ENCODE assay signal across 5 cellular contexts in the genomic region with DNA sequence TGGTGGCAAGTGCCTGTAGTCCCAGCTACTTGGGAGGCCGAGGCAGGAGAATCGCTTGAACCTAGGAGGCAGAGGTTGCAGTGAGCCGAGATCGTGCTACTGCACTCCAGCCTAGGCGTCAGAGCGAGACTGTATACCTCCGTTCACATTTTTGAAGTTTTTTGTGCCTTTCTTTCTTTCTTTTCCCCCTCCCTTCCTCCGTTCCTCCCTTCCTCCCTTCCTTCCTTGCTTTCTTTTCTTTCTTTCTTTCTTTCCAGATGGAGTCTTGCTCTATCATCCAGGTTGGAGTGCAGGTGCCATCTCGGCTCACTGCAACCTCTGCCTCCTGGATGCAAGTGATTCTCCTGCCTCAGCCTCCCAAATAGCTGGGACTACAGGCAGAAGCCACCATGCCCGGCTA. TPM values are rescaled to one million over a fixed set of nuclear protein-coding genes. Genes with fewer than 3 reads are reported as not detected.
"Had no signal": no experiment of that assay in that cellular context is flagged by ENCODE, and none has a peak within 500 bp of the region (broad histone marks: within the 10 kb centered on the region; RNA-seq: fewer than 3 reads in every experiment).

No MANE protein-coding gene starts in this region.

RNA-seq across cellular contexts. Expression of a gene that starts 19.3 kb away (rescaled TPM):
- total RNA-seq: PC-3, Right ventricle myocardium inferior, RPMI7951, SJCRH30, SK-MEL-5 had no signal
